Comparison of ENCODE assay signal across 19 cellular contexts in genomic region chr9:13295556-13295955, GRCh38. TPM values are rescaled to one million over a fixed set of nuclear protein-coding genes. Genes with fewer than 3 reads are reported as not detected.
"Had no signal": no experiment of that assay in that cellular context is flagged by ENCODE, and none has a peak within 500 bp of the region (broad histone marks: within the 10 kb centered on the region; RNA-seq: fewer than 3 reads in every experiment).

No MANE protein-coding gene starts in this region.

- ATAC-seq: activated naive CD4-positive, alpha-beta T cell treated with anti-CD3 and anti-CD28 coated beads, Interleukin-2, amount 50 U/mL, for 72 hours; activated T-cell treated with anti-CD3 and anti-CD28 coated beads, Interleukin-2, amount 50 U/mL, for 72 hours; lower lobe of right lung had no signal

- H3K79me2 ChIP-seq: parathyroid adenoma had no signal

- H2AFZ ChIP-seq: parathyroid adenoma had no signal

- H3K4me1 ChIP-seq: lower lobe of right lung, parathyroid adenoma, stomach, testis, upper lobe of left lung had no signal

- H3K4me3 ChIP-seq: lower lobe of right lung, stomach, testis, upper lobe of left lung had no signal

- H3K36me3 ChIP-seq: lower lobe of right lung, stomach, upper lobe of left lung had no signal

- H3K27me3 ChIP-seq: stomach, testis, upper lobe of left lung had no signal

- H3K27ac ChIP-seq: lower lobe of right lung, parathyroid adenoma, stomach, testis, upper lobe of left lung had no signal

- DNase-seq: activated CD4-positive, alpha-beta T cell treated with anti-CD3 and anti-CD28 coated beads, Interleukin-2, amount 10 ng/mL, durations not matched to agents 7 days and 5 days; activated CD4-positive, CD25-positive, alpha-beta regulatory T cell; activated CD8-positive, alpha-beta memory T cell treated with anti-CD3 and anti-CD28 coated beads, Interleukin-2, amount 50 U/mL, for 48 hours; activated gamma-delta T cell; activated T-cell treated with anti-CD3 and anti-CD28 coated beads, Interleukin-2, amount 50 U/mL, for 72 hours; amniotic stem cell; cerebellar nuclear complex; effector memory CD4-positive, alpha-beta T cell; lower lobe of right lung; naive B cell; stimulated activated CD4-positive, alpha-beta T cell treated with anti-CD3 and anti-CD28 coated beads, Interleukin-12 subunit alpha, Interleukin-12 subunit beta, amount 100 ng/mL, for 4 hours; stimulated activated CD4-positive, alpha-beta T cell treated with anti-CD3 and anti-CD28 coated beads, Interleukin-2, amount 100 ng/mL, for 24 hours; stomach; SW 1271; testis; upper lobe of left lung had no signal

- H3K9me3 ChIP-seq: lower lobe of right lung, stomach, testis, upper lobe of left lung had no signal

RNA-seq across cellular contexts. Expression of gene MPDZ, which starts 16.1 kb away (rescaled TPM):
- total RNA-seq: activated CD4-positive, alpha-beta T cell treated with anti-CD3 and anti-CD28 coated beads, Interleukin-2, amount 10 ng/mL, durations not matched to agents 7 days and 5 days; activated naive CD4-positive, alpha-beta T cell treated with anti-CD3 and anti-CD28 coated beads, Interleukin-2, amount 50 U/mL, for 72 hours; activated T-cell treated with anti-CD3 and anti-CD28 coated beads, Interleukin-2, amount 50 U/mL, for 72 hours; T-helper 2 cell treated with Interferon-gamma antibody and Interleukin-4, amounts not matched to agents 100 ng/mL and 5 ng/mL, for 36 hours had no signal
